ENCODE assay signal across 19 cellular contexts in the genomic region with DNA sequence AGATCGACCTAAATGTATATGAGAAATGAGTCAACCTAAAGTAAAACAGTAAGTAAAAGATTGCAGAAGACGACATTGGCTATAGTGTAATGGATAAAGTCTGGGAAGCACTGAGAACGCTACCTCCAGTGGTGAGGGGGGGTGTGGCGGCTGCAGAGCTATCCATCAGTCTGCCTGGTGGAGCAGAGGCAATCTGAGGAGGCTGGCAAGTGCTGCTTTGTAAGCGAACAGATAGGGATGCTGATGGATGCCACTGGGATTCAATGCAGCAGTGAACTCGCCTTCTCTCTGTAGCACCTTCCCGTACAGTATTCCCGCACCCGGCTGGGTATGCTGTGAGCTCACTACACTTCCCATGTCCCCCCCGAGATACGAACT.
"Had no signal": no experiment of that assay in that cellular context is flagged by ENCODE, and none has a peak within 500 bp of the region (broad histone marks: within the 10 kb centered on the region; RNA-seq: fewer than 3 reads in every experiment).

No MANE protein-coding gene starts in this region.

- H3K4me3 ChIP-seq: body of pancreas, lung, neural progenitor cell, pancreas, sigmoid colon, stomach, testis had no signal

- H3K27ac ChIP-seq: body of pancreas, foreskin keratinocyte, neural progenitor cell, pancreas, sigmoid colon, stomach, testis had no signal

- DNase-seq: activated CD4-positive, alpha-beta T cell treated with anti-CD3 and anti-CD28 coated beads, Interleukin-2, amount 10 ng/mL, durations not matched to agents 24 days and 14 days; activated CD4-positive, CD25-positive, alpha-beta regulatory T cell; activated CD8-positive, alpha-beta memory T cell treated with anti-CD3 and anti-CD28 coated beads, Interleukin-2, amount 50 U/mL, for 48 hours; activated gamma-delta T cell; activated T-cell treated with anti-CD3 and anti-CD28 coated beads, Interleukin-2, amount 50 U/mL, for 72 hours; amniotic stem cell; central memory CD4-positive, alpha-beta T cell; cortex of kidney; effector CD8-positive, alpha-beta T cell; foreskin keratinocyte; left cardiac atrium; sigmoid colon; stimulated activated CD4-positive, alpha-beta T cell treated with anti-CD3 and anti-CD28 coated beads, Interleukin-2, amount 100 ng/mL, for 24 hours; stomach; testis had no signal

- H3K27me3 ChIP-seq: neural progenitor cell, pancreas, testis had no signal

- H2AFZ ChIP-seq: neural progenitor cell had no signal

- H3K9ac ChIP-seq: neural progenitor cell had no signal

- H3K4me1 ChIP-seq: foreskin keratinocyte, pancreas, testis had no signal

- H3K4me2 ChIP-seq: neural progenitor cell had no signal

- H3K36me3 ChIP-seq: neural progenitor cell, pancreas, sigmoid colon, stomach had no signal

- H3K9me3 ChIP-seq: body of pancreas, pancreas, sigmoid colon, stomach, testis had no signal
